In the genomic region with DNA sequence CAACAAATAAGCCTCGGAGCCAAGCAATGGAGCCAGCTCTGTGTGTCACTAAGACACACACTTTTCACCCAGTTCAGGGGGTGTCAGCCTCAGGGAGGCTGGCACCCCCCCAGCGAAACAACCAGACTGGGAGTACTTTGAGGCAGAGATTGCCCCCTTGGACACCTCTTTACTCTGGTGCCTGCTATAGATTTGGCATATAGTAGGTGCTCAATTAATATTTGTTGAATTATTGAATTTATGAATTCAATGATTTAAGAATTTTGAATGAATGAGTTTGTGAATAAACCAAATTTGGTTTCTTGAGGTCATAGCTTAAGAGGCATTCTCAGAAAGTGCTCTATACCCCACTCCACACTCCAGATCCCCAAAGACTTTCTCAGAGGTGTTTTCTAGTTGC, we compare ENCODE assay signal across 8 cellular contexts.
"Had no signal": no experiment of that assay in that cellular context is flagged by ENCODE, and none has a peak within 500 bp of the region (broad histone marks: within the 10 kb centered on the region; RNA-seq: fewer than 3 reads in every experiment).

No MANE protein-coding gene starts in this region.

- H3K9me3 ChIP-seq: HAP-1 had no signal

- H3K4me3 Mint-ChIP-seq: H9, HFFc6 had no signal

- H3K36me3 ChIP-seq: HAP-1 had no signal

- H3K4me1 ChIP-seq: HAP-1 had no signal

- H3K9ac ChIP-seq: GM23248 had no signal

- H2AFZ ChIP-seq: GM23248 had no signal

- FAIRE-seq: H54 had no signal

- H3K4me3 ChIP-seq: GM23248, HAP-1 had no signal

- ATAC-seq: HCT116 had no signal

- H3K27ac ChIP-seq: GM23248 had no signal

- H3K27ac Mint-ChIP-seq: HFFc6 had no signal

- H3K9me3 Mint-ChIP-seq: HFFc6 had no signal

- DNase-seq: GM23248, GOT3, H7, H9, HFFc6 had no signal
